ENCODE assay signal across 20 cellular contexts in the genomic region with DNA sequence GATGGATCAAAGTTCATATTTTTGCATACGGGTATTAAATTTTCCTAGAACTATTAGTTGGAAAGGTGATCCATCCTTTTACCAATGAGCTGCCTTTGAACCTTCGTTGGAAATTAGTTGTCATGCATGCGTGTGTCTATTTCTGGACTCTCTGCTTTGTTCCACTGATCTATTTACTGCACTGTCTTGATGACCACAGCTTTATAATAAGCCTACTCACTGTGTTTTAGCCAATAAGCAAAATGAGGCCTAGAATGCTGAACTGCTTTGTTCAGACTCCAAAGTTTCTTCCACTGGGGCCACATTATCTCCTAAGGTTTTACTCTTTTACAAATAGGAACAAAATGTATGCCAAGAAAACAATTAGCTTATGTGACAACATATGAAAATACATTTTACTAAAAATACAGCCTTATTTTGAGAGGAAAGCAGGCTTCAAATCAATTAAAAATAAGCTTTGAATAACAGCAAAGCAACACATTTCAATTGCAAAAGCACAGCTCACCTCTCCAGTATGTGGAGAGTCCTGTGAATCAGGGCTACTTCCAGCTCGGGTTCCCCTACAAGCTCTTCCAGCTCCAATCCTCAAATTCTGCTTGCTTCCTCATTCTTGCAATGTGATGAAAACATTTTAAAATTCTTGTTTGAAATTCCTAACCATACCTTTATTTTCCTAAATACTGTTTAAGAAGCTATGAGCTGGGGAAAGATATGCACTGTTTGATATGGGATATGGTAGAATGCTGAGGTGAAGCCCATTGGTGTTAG.
A peak's percentile ranks its signal among the peaks of the same experiment; 100 is the strongest.
DNase-seq lines count a peak whose midpoint lies in the region; ATAC-seq and TF ChIP-seq lines count a peak whose summit lies in the region.
"Had no signal": no experiment of that assay in that cellular context is flagged by ENCODE, and none has a peak within 500 bp of the region (broad histone marks: within the 10 kb centered on the region; RNA-seq: fewer than 3 reads in every experiment).

No MANE protein-coding gene starts in this region.

- peaks cover 25% of the 10 kb centered on the region for H3K4me1 Mint-ChIP-seq in activated CD4-positive, alpha-beta memory T cell treated with anti-CD3 and anti-CD28 coated beads for 36 hours (ENCODE audit: low read depth)

- TF ChIP-seq POLR2A in vagina (IDR thresholded peaks at IDR 0.05) = no peak

- H3K27ac ChIP-seq in vagina = peak overlapping the region; percentile 6
- no peak overlapping the region for H3K27ac ChIP-seq in SJCRH30
- H3K27ac ChIP-seq: adrenal gland, Peyer's patch, uterus had no signal

- CTCF ChIA-PET in activated CD4-positive, alpha-beta memory T cell treated with anti-CD3 and anti-CD28 coated beads for 36 hours (lab: Charles Lee) = interaction anchor here (1.0 to 1.1 kb wide), 2 partner anchors 23 to 55 kb away, joined by 3 to 5 read pairs; no protein-coding TSS in a partner anchor

- intact Hi-C loops in vagina (cut with DNase I) = loop anchor here (10.0 kb wide), 1 partner anchor 50 kb away; no protein-coding TSS in a partner anchor
- intact Hi-C loops in activated CD4-positive, alpha-beta memory T cell treated with anti-CD3 and anti-CD28 coated beads for 36 hours (cut with micrococcal nuclease) = no loop called here

- H3K27me3 ChIP-seq in vagina (no peaks in the 10 kb centered on the region), SJCRH30 (no peaks in the 10 kb centered on the region)
- H3K27me3 ChIP-seq: adrenal gland, Peyer's patch, uterus had no signal

- DNase-seq in LHCN-M2 (ENCODE audit: low read depth) = peak; percentile 43
- peak; percentile 48 for DNase-seq in glomerular visceral epithelial cell (ENCODE audit: extremely low spot score)
- peak; percentile 53 for DNase-seq in medulla oblongata (ENCODE audit: extremely low spot score)
- no peak for DNase-seq in vagina (ENCODE audit: extremely low spot score in 2 of 2)
- no peak for DNase-seq in activated CD4-positive, alpha-beta memory T cell treated with anti-CD3 and anti-CD28 coated beads for 36 hours
- no peak for DNase-seq in SJCRH30
- DNase-seq: activated CD4-positive, alpha-beta T cell treated with anti-CD3 and anti-CD28 coated beads for 36 hours; adrenal gland; Calu3; effector CD8-positive, alpha-beta T cell; kidney; NCI-H1092 treated with DMSO at 0.1 percent for 48 hours; Peyer's patch; SK-N-SH; T-helper 9 cell; uterus had no signal

- no peak overlapping the region for H3K4me3 Mint-ChIP-seq in activated CD4-positive, alpha-beta memory T cell treated with anti-CD3 and anti-CD28 coated beads for 36 hours
- H3K4me3 Mint-ChIP-seq: activated CD4-positive, alpha-beta T cell treated with anti-CD3 and anti-CD28 coated beads for 36 hours; central memory CD8-positive, alpha-beta T cell; stimulated activated naive CD8-positive, alpha-beta T cell treated with anti-CD3 and anti-CD28 coated beads, Interleukin-15, Interleukin-2, amounts not matched to agents 100 ng/mL and 50 ng/mL, for 24 hours had no signal

- ATAC-seq in GM21360 (IDR thresholded peaks at IDR 0.05; ENCODE audit: unreplicated experiment) = no peak
- ATAC-seq: activated CD4-positive, alpha-beta T cell treated with anti-CD3 and anti-CD28 coated beads for 36 hours; K562 had no signal

- H3K4me3 ChIP-seq in vagina = no peak overlapping the region
- H3K4me3 ChIP-seq in SJCRH30 = no peak overlapping the region
- H3K4me3 ChIP-seq: adrenal gland, K562, Peyer's patch, uterus had no signal

- H3K9me3 Mint-ChIP-seq in activated CD4-positive, alpha-beta memory T cell treated with anti-CD3 and anti-CD28 coated beads for 36 hours = no peaks in the 10 kb centered on the region
- H3K9me3 Mint-ChIP-seq: central memory CD8-positive, alpha-beta T cell; stimulated activated naive CD8-positive, alpha-beta T cell treated with anti-CD3 and anti-CD28 coated beads, Interleukin-15, Interleukin-2, amounts not matched to agents 100 ng/mL and 50 ng/mL, for 24 hours had no signal

- H3K36me3 Mint-ChIP-seq in activated CD4-positive, alpha-beta memory T cell treated with anti-CD3 and anti-CD28 coated beads for 36 hours = no peaks in the 10 kb centered on the region

- H3K9me3 ChIP-seq in vagina (no peaks in the 10 kb centered on the region), SJCRH30 (replicated peaks) (no peaks in the 10 kb centered on the region)
- H3K9me3 ChIP-seq: adrenal gland, Peyer's patch, SK-N-SH, uterus had no signal

- POLR2A ChIA-PET in activated CD4-positive, alpha-beta memory T cell treated with anti-CD3 and anti-CD28 coated beads for 36 hours (lab: Charles Lee) = no interaction called here

- no peaks in the 10 kb centered on the region for H3K27me3 Mint-ChIP-seq in activated CD4-positive, alpha-beta memory T cell treated with anti-CD3 and anti-CD28 coated beads for 36 hours
- H3K27me3 Mint-ChIP-seq: activated CD4-positive, alpha-beta T cell treated with anti-CD3 and anti-CD28 coated beads for 36 hours; central memory CD8-positive, alpha-beta T cell; stimulated activated naive CD8-positive, alpha-beta T cell treated with anti-CD3 and anti-CD28 coated beads, Interleukin-15, Interleukin-2, amounts not matched to agents 100 ng/mL and 50 ng/mL, for 24 hours had no signal

- TF ChIP-seq CTCF in vagina (IDR thresholded peaks at IDR 0.05) = no peak

- H3K36me3 ChIP-seq in vagina (no peaks in the 10 kb centered on the region), SJCRH30 (no peaks in the 10 kb centered on the region)
- H3K36me3 ChIP-seq: adrenal gland, Peyer's patch, uterus had no signal

- H3K27ac Mint-ChIP-seq in activated CD4-positive, alpha-beta memory T cell treated with anti-CD3 and anti-CD28 coated beads for 36 hours = no peak overlapping the region
- H3K27ac Mint-ChIP-seq: activated CD4-positive, alpha-beta T cell treated with anti-CD3 and anti-CD28 coated beads for 36 hours; stimulated activated naive CD8-positive, alpha-beta T cell treated with anti-CD3 and anti-CD28 coated beads, Interleukin-15, Interleukin-2, amounts not matched to agents 100 ng/mL and 50 ng/mL, for 24 hours had no signal

- H3K4me1 ChIP-seq in vagina (peaks cover 43% of the 10 kb centered on the region), SJCRH30 (no peaks in the 10 kb centered on the region)
- H3K4me1 ChIP-seq: adrenal gland, uterus had no signal

Comparison
In these comparisons a context has a peak if more than half of its experiments do, and no peak if none do; other contexts are left out.
1. DNase-seq: peak in LHCN-M2 (single experiment), glomerular visceral epithelial cell (single experiment) and medulla oblongata (single experiment); none in vagina (0 of 2), activated CD4-positive, alpha-beta memory T cell treated with anti-CD3 and anti-CD28 coated beads for 36 hours (single experiment) and SJCRH30 (0 of 2).